Comparison of ENCODE assay signal across 8 cellular contexts in the genomic region with DNA sequence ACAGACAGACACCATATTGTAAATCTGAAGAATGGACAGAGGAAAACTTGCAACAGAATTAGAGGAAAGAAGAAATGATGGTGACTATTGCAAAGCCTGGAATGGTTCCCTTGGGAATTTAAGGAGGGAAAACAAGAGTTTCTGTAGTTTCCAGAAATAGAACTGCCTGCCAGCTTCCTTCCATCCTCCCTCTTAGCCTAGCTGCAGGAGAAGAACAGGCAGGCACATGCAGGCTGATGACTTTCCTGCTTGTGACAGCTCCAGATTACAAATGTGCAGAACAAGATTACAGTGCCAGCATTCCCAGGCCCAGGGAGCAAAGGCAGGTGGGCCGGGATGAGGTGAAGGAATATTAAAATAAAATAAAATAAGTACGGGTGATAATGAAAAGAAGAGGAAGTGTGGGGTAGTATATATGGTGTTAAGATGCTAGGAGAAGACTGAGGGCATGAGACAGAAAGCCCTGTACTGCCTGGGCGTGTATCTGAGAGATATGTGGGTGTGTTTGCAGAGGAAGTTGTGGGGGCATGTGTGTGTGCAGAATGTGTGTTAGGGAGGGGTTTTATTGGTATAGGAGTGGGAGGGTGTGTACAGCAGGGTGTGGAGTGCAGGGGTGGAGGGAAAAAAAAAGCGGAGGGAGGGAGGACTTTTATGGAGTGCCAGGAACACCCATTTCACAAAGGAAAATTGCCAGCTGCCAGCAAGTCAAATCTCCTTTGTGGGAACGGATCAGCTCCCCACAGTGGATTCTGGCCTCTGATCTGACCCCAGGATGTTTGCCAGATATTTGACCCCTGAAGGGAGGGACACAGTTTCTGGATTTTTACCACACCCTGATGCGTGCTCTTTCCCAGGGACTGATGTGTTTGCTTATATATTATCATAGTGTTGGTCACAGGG. TPM values are rescaled to one million over a fixed set of nuclear protein-coding genes. Genes with fewer than 3 reads are reported as not detected.
DNase-seq lines count a peak whose midpoint lies in the region; ATAC-seq and TF ChIP-seq lines count a peak whose summit lies in the region.

No MANE protein-coding gene starts in this region.

- ATAC-seq in activated T-cell treated with anti-CD3 and anti-CD28 coated beads, Interleukin-2, amount 50 U/mL, for 4 hours, result peak in 1 of 2 donors; percentile 60
- no peak for ATAC-seq in activated T-cell treated with anti-CD3 and anti-CD28 coated beads, Interleukin-2, amount 50 U/mL, for 72 hours (replicated peaks in 1 of 2)
- no peak for ATAC-seq in HG03354 (IDR thresholded peaks at IDR 0.05; ENCODE audit: poor library complexity, severe bottlenecking, unreplicated experiment)

- no peaks in the 10 kb centered on the region for H3K36me3 Mint-ChIP-seq in activated T-cell treated with anti-CD3 and anti-CD28 coated beads, Interleukin-2, amount 50 U/mL, for 4 hours (ENCODE audit: insufficient read depth)
- peaks cover 0 to 2% of the 10 kb centered on the region in 2 donors for H3K36me3 Mint-ChIP-seq in activated T-cell treated with anti-CD3 and anti-CD28 coated beads, Interleukin-2, amount 50 U/mL, for 72 hours (ENCODE audit: insufficient read depth in 2 of 2)

- peak overlapping the region; percentile 59 for H3K4me2 ChIP-seq in skeletal muscle satellite cell (ENCODE audit: low read length)

- H3K4me1 ChIP-seq in Peyer's patch (peaks cover 0 to 19% (median 0%) of the 10 kb centered on the region in 4 donors), skeletal muscle satellite cell (ENCODE audit: control insufficient read depth, insufficient read depth, low read length) (peaks cover 23% of the 10 kb centered on the region)

- DNase-seq in activated T-cell treated with anti-CD3 and anti-CD28 coated beads, Interleukin-2, amount 50 U/mL, for 4 hours, result peak; percentile 7
- no peak for DNase-seq in activated T-cell treated with anti-CD3 and anti-CD28 coated beads, Interleukin-2, amount 50 U/mL, for 72 hours
- DNase-seq in Peyer's patch (peak in 2 of 3 donors; percentile 70), fibroblast of villous mesenchyme (ENCODE audit: low read depth) (peak; percentile 71), NCI-H524 (lab: John Stamatoyannopoulos, UW) (no peak), kidney tubule cell (ENCODE audit: low spot score) (no peak)

- H3K27ac Mint-ChIP-seq in activated T-cell treated with anti-CD3 and anti-CD28 coated beads, Interleukin-2, amount 50 U/mL, for 72 hours, result no peak overlapping the region

- no peaks in the 10 kb centered on the region for H3K9me3 ChIP-seq in Peyer's patch
- H3K9me3 ChIP-seq in skeletal muscle satellite cell (replicated peaks; ENCODE audit: low read length), result no peaks in the 10 kb centered on the region

- H3K4me1 Mint-ChIP-seq in activated T-cell treated with anti-CD3 and anti-CD28 coated beads, Interleukin-2, amount 50 U/mL, for 4 hours (ENCODE audit: low read depth), result peaks cover 27% of the 10 kb centered on the region
- H3K4me1 Mint-ChIP-seq in activated T-cell treated with anti-CD3 and anti-CD28 coated beads, Interleukin-2, amount 50 U/mL, for 72 hours (ENCODE audit: low read depth), result peaks cover 39% of the 10 kb centered on the region

- H3K27me3 ChIP-seq in Peyer's patch (no peaks in the 10 kb centered on the region), skeletal muscle satellite cell (ENCODE audit: control insufficient read depth, insufficient read depth, low read length) (no peaks in the 10 kb centered on the region)

- H3K27me3 Mint-ChIP-seq in activated T-cell treated with anti-CD3 and anti-CD28 coated beads, Interleukin-2, amount 50 U/mL, for 4 hours (ENCODE audit: low read depth), result no peaks in the 10 kb centered on the region
- H3K27me3 Mint-ChIP-seq in activated T-cell treated with anti-CD3 and anti-CD28 coated beads, Interleukin-2, amount 50 U/mL, for 72 hours (ENCODE audit: low read depth), result no peaks in the 10 kb centered on the region

- H3K4me3 Mint-ChIP-seq in activated T-cell treated with anti-CD3 and anti-CD28 coated beads, Interleukin-2, amount 50 U/mL, for 4 hours, result no peak overlapping the region
- peak overlapping the region in 1 of 2 donors; percentile 12 for H3K4me3 Mint-ChIP-seq in activated T-cell treated with anti-CD3 and anti-CD28 coated beads, Interleukin-2, amount 50 U/mL, for 72 hours

- TF ChIP-seq POLR2A in Peyer's patch (IDR thresholded peaks at IDR 0.05), result peak in 1 of 2 donors; percentile 8

- H3K36me3 ChIP-seq in Peyer's patch, result no peaks in the 10 kb centered on the region
- no peaks in the 10 kb centered on the region for H3K36me3 ChIP-seq in skeletal muscle satellite cell (ENCODE audit: insufficient read depth, low read length)

- no peak overlapping the region for H3K9ac ChIP-seq in skeletal muscle satellite cell (ENCODE audit: low read depth, low read length)

- peak overlapping the region in 2 of 4 donors; percentile 57 to 69 for H3K27ac ChIP-seq in Peyer's patch

- H3K4me3 ChIP-seq in Peyer's patch (no peak overlapping the region), fibroblast of villous mesenchyme (ENCODE audit: low read depth, low read length) (no peak overlapping the region), skeletal muscle satellite cell (ENCODE audit: low read length) (no peak overlapping the region)

- TF ChIP-seq CTCF in Peyer's patch (IDR thresholded peaks at IDR 0.05) (no peak), fibroblast of villous mesenchyme (IDR thresholded peaks at IDR 0.05; ENCODE audit: insufficient read depth, low read depth, low read length) (no peak)

- no peaks in the 10 kb centered on the region for H3K9me3 Mint-ChIP-seq in activated T-cell treated with anti-CD3 and anti-CD28 coated beads, Interleukin-2, amount 50 U/mL, for 4 hours
- H3K9me3 Mint-ChIP-seq in activated T-cell treated with anti-CD3 and anti-CD28 coated beads, Interleukin-2, amount 50 U/mL, for 72 hours, result no peaks in the 10 kb centered on the region

RNA-seq across cellular contexts. Expression of a gene that starts 43.9 kb away (rescaled TPM):
- total RNA-seq in activated T-cell treated with anti-CD3 and anti-CD28 coated beads, Interleukin-2, amount 50 U/mL, for 4 hours, result 1 to 10 TPM; 6.8 to 8.6 (median 8.5) TPM
- 10 to 100 TPM; 22.3 to 22.9 TPM for total RNA-seq in activated T-cell treated with anti-CD3 and anti-CD28 coated beads, Interleukin-2, amount 50 U/mL, for 72 hours
- total RNA-seq in Peyer's patch (10 to 100 TPM in 1 of 4 donors, 1 to 10 TPM in 2, under 1 TPM in 1; 0.85 to 11.6 (median 1.8) TPM), fibroblast of villous mesenchyme (3.9 and 5.6 TPM in 2 replicates)
- 1.5 and 7.6 TPM in 2 replicates for total RNA-seq in skeletal muscle satellite cell (2012; rRNA removed)

Comparison
In these comparisons a context has a peak if more than half of its experiments do, and no peak if none do; other contexts are left out.
1. DNase-seq: peak in activated T-cell treated with anti-CD3 and anti-CD28 coated beads, Interleukin-2, amount 50 U/mL, for 4 hours (single experiment), Peyer's patch (2 of 3) and fibroblast of villous mesenchyme (single experiment); none in activated T-cell treated with anti-CD3 and anti-CD28 coated beads, Interleukin-2, amount 50 U/mL, for 72 hours (0 of 2), NCI-H524 (0 of 2) and kidney tubule cell (single experiment).